ENCODE assay signal across 21 cellular contexts in the genomic region with DNA sequence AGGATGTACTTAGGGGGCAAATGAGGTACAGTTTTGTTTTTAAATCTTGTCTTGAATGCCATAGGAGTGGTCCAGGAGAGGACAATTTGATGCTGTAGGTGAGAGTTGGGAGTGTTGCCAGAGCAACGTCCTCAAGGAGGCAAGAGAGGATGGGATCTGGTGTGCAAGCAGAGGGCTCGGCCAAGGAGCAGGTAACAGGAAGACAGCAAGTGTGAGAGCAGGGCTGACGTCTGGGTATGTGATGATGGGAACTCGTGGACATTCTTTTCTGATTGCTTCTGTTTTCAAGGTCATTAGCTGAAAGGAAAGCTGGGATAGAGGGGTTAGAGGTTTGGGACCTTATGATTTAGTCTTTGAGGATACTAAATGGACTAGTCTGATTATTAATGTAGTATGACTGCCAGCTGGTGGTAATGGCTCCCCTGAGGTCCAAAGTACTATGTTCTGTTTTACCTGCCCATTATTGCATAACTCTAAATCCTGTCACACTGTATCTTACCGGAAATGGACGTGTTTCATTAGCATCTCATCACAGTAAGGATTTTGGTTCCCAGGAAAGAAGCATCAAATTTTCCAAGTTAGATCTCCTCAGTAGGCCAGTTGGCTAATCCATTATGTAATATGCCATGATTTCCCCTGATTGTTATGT. TPM values are rescaled to one million over a fixed set of nuclear protein-coding genes. Genes with fewer than 3 reads are reported as not detected.
DNase-seq lines count a peak whose midpoint lies in the region; ATAC-seq and TF ChIP-seq lines count a peak whose summit lies in the region.
"Had no signal": no experiment of that assay in that cellular context is flagged by ENCODE, and none has a peak within 500 bp of the region (broad histone marks: within the 10 kb centered on the region; RNA-seq: fewer than 3 reads in every experiment).

No MANE protein-coding gene starts in this region.

- TF ChIP-seq POLR2A in right lobe of liver (IDR thresholded peaks at IDR 0.05): peak; percentile 19

- no peaks in the 10 kb centered on the region for H3K9me3 Mint-ChIP-seq in activated CD4-positive, alpha-beta T cell treated with anti-CD3 and anti-CD28 coated beads, Interleukin-2, amount 10 ng/mL, durations not matched to agents 24 days and 14 days
- H3K9me3 Mint-ChIP-seq in CD8-positive, alpha-beta T cell: no peaks in the 10 kb centered on the region
- H3K9me3 Mint-ChIP-seq in chondrocyte (ENCODE audit: low read depth): no peaks in the 10 kb centered on the region
- H3K9me3 Mint-ChIP-seq: IgD-negative memory B cell had no signal

- H3K27me3 ChIP-seq in CD8-positive, alpha-beta T cell (ENCODE audit: insufficient read depth, low read length): no peaks in the 10 kb centered on the region
- H3K27me3 ChIP-seq in right lobe of liver: no peaks in the 10 kb centered on the region
- H3K27me3 ChIP-seq: SJSA1 had no signal

- H3K4me1 ChIP-seq in CD8-positive, alpha-beta T cell (ENCODE audit: insufficient read depth, low read length): no peaks in the 10 kb centered on the region
- peaks cover 0 to 15% (median 1%) of the 10 kb centered on the region in 4 donors for H3K4me1 ChIP-seq in right lobe of liver
- H3K4me1 ChIP-seq: SJSA1 had no signal

- H3K4me3 Mint-ChIP-seq in activated CD4-positive, alpha-beta T cell treated with anti-CD3 and anti-CD28 coated beads, Interleukin-2, amount 10 ng/mL, durations not matched to agents 24 days and 14 days: no peak overlapping the region
- H3K4me3 Mint-ChIP-seq in CD8-positive, alpha-beta T cell: no peak overlapping the region
- no peak overlapping the region for H3K4me3 Mint-ChIP-seq in chondrocyte (ENCODE audit: unreplicated experiment)
- H3K4me3 Mint-ChIP-seq: H9, IgD-negative memory B cell had no signal

- TF ChIP-seq CTCF in CD8-positive, alpha-beta T cell (IDR thresholded peaks at IDR 0.05): no peak
- TF ChIP-seq CTCF in chondrocyte (IDR thresholded peaks at IDR 0.05): no peak
- TF ChIP-seq CTCF in right lobe of liver (IDR thresholded peaks at IDR 0.05): no peak

- no peak overlapping the region for H3K27ac ChIP-seq in CD8-positive, alpha-beta T cell (ENCODE audit: low read depth, low read length)
- peak overlapping the region; percentile 18 to 48 (median 30) for H3K27ac ChIP-seq in right lobe of liver
- H3K27ac ChIP-seq: C4-2B, SJSA1 had no signal

- H3K4me1 Mint-ChIP-seq in activated CD4-positive, alpha-beta T cell treated with anti-CD3 and anti-CD28 coated beads, Interleukin-2, amount 10 ng/mL, durations not matched to agents 24 days and 14 days: peaks cover 17% of the 10 kb centered on the region
- H3K4me1 Mint-ChIP-seq in CD8-positive, alpha-beta T cell (ENCODE audit: low read depth): peaks cover 4% of the 10 kb centered on the region
- peaks cover under 1% of the 10 kb centered on the region for H3K4me1 Mint-ChIP-seq in chondrocyte (ENCODE audit: low read depth)
- H3K4me1 Mint-ChIP-seq: H9 had no signal

- no peaks in the 10 kb centered on the region for H3K9me3 ChIP-seq in CD8-positive, alpha-beta T cell (ENCODE audit: low read length)
- no peaks in the 10 kb centered on the region for H3K9me3 ChIP-seq in right lobe of liver
- H3K9me3 ChIP-seq: SJSA1 had no signal

- H3K36me3 ChIP-seq in CD8-positive, alpha-beta T cell (ENCODE audit: insufficient read depth, low read length): peaks cover 18% of the 10 kb centered on the region
- H3K36me3 ChIP-seq in right lobe of liver: peaks cover 0 to 36% (median 5%) of the 10 kb centered on the region in 4 donors

- intact Hi-C loops in activated CD4-positive, alpha-beta T cell treated with anti-CD3 and anti-CD28 coated beads, Interleukin-2, amount 10 ng/mL, durations not matched to agents 24 days and 14 days (cut with micrococcal nuclease): no loop called here
- intact Hi-C loops in CD8-positive, alpha-beta T cell (cut with DNase I, micrococcal nuclease): loop anchor here in 1 of 2 experiments (10.0 kb wide), 1 partner anchor 887 kb away; no protein-coding TSS in a partner anchor
- intact Hi-C loops in right lobe of liver (cut with DNase I): loop anchor here in 1 of 2 donors (10.0 kb wide), 1 partner anchor 147 kb away; no protein-coding TSS in a partner anchor

- H3K27me3 Mint-ChIP-seq in activated CD4-positive, alpha-beta T cell treated with anti-CD3 and anti-CD28 coated beads, Interleukin-2, amount 10 ng/mL, durations not matched to agents 24 days and 14 days: no peaks in the 10 kb centered on the region
- no peaks in the 10 kb centered on the region for H3K27me3 Mint-ChIP-seq in CD8-positive, alpha-beta T cell (ENCODE audit: low read depth)
- H3K27me3 Mint-ChIP-seq in chondrocyte (ENCODE audit: low read depth): no peaks in the 10 kb centered on the region
- H3K27me3 Mint-ChIP-seq: IgD-negative memory B cell had no signal

- DNase-seq in activated CD4-positive, alpha-beta T cell treated with anti-CD3 and anti-CD28 coated beads, Interleukin-2, amount 10 ng/mL, durations not matched to agents 24 days and 14 days: no peak
- DNase-seq in activated CD4-positive, alpha-beta T cell treated with anti-CD3 and anti-CD28 coated beads, Interleukin-2, amount 50 U/mL, for 1 hour: no peak
- DNase-seq in CD8-positive, alpha-beta T cell: no peak
- DNase-seq in chondrocyte (ENCODE audit: low spot score): no peak
- DNase-seq in right lobe of liver: no peak
- DNase-seq: H9, Karpas-422, NCI-H1694, NCI-H2081, NCI-H446, NCI-H526 treated with DMSO at 0.1 percent for 48 hours, OCI-M1 had no signal

- peak overlapping the region; percentile 31 for H3K27ac Mint-ChIP-seq in activated CD4-positive, alpha-beta T cell treated with anti-CD3 and anti-CD28 coated beads, Interleukin-2, amount 10 ng/mL, durations not matched to agents 24 days and 14 days
- peak overlapping the region; percentile 25 for H3K27ac Mint-ChIP-seq in CD8-positive, alpha-beta T cell
- peak overlapping the region; percentile 45 for H3K27ac Mint-ChIP-seq in chondrocyte (ENCODE audit: unreplicated experiment)
- H3K27ac Mint-ChIP-seq: IgD-negative memory B cell had no signal

- H3K36me3 Mint-ChIP-seq in activated CD4-positive, alpha-beta T cell treated with anti-CD3 and anti-CD28 coated beads, Interleukin-2, amount 10 ng/mL, durations not matched to agents 24 days and 14 days (ENCODE audit: low read depth): peaks cover 51% of the 10 kb centered on the region
- peaks cover 55% of the 10 kb centered on the region for H3K36me3 Mint-ChIP-seq in CD8-positive, alpha-beta T cell
- H3K36me3 Mint-ChIP-seq in chondrocyte (ENCODE audit: low read depth): peaks cover 29% of the 10 kb centered on the region

- WGBS in right lobe of liver (ENCODE audit: insufficient coverage, low coverage, low lambda C conversion rate, missing lambda C conversion rate): 27% methylated on average over 6 of the region's 6 CpGs

- POLR2A ChIA-PET in CD8-positive, alpha-beta T cell (lab: Charles Lee): no interaction called here

- no peak for ATAC-seq in CD8-positive, alpha-beta T cell
- ATAC-seq in right lobe of liver: peak; percentile 87 to 94 (median 90)
- ATAC-seq in HG03135 (IDR thresholded peaks at IDR 0.05; ENCODE audit: unreplicated experiment): no peak
- no peak for ATAC-seq in GM19452 (IDR thresholded peaks at IDR 0.05; ENCODE audit: unreplicated experiment)
- no peak for ATAC-seq in HG03378 (IDR thresholded peaks at IDR 0.05; ENCODE audit: unreplicated experiment)
- ATAC-seq: GM12878, Right ventricle myocardium inferior had no signal

- no peak overlapping the region for H3K4me3 ChIP-seq in CD8-positive, alpha-beta T cell (ENCODE audit: low read depth, low read length)
- H3K4me3 ChIP-seq in right lobe of liver: no peak overlapping the region
- H3K4me3 ChIP-seq: GM12878, SJSA1 had no signal

- CTCF ChIA-PET in CD8-positive, alpha-beta T cell (lab: Charles Lee): interaction anchor here (0.9 to 12.5 kb wide), 3 partner anchors 17 to 701 kb away, joined by 3 to 313 read pairs (median 3); no protein-coding TSS in a partner anchor

RNA-seq across cellular contexts. Expression of a gene that starts 15.3 kb away (rescaled TPM):
- 108 and 114 TPM in 2 replicates for total RNA-seq in activated CD4-positive, alpha-beta T cell treated with anti-CD3 and anti-CD28 coated beads, Interleukin-2, amount 10 ng/mL, durations not matched to agents 24 days and 14 days
- 1 to 10 TPM; 5.2 TPM for total RNA-seq in CD8-positive, alpha-beta T cell
- 31.2 to 41.8 TPM (median 34.5 TPM) in 3 replicates for total RNA-seq in chondrocyte
- total RNA-seq in right lobe of liver: 10 to 100 TPM in 4 of 6 experiments, 1 to 10 TPM in 2; 6.3 to 22.1 (median 14.9) TPM

RNA-seq across cellular contexts. Expression of a gene that starts 28.6 kb away (rescaled TPM):
- total RNA-seq in activated CD4-positive, alpha-beta T cell treated with anti-CD3 and anti-CD28 coated beads, Interleukin-2, amount 10 ng/mL, durations not matched to agents 24 days and 14 days: 28.8 and 32.2 TPM in 2 replicates
- 10 to 100 TPM; 11.3 to 12.8 TPM for total RNA-seq in CD8-positive, alpha-beta T cell
- total RNA-seq in chondrocyte (80.4 to 83.6 TPM (median 83.5 TPM) in 3 replicates), right lobe of liver (10 to 100 TPM; 34.8 to 54.8 (median 41.8) TPM)

RNA-seq across cellular contexts. Expression of a gene that starts 39.5 kb away (rescaled TPM):
- 1.8 and 2.2 TPM in 2 replicates for total RNA-seq in activated CD4-positive, alpha-beta T cell treated with anti-CD3 and anti-CD28 coated beads, Interleukin-2, amount 10 ng/mL, durations not matched to agents 24 days and 14 days
- total RNA-seq in CD8-positive, alpha-beta T cell: not detected
- total RNA-seq in chondrocyte: 0.02 TPM in 1 of 3 replicates, not detected in the others
- total RNA-seq in right lobe of liver: 1 to 10 TPM; 1.5 to 4.4 (median 1.9) TPM
- total RNA-seq: H9, M059J, SJSA1 had no signal

Comparison
In these comparisons a context has a peak if more than half of its experiments do, and no peak if none do; other contexts are left out.
1. ATAC-seq: peak in right lobe of liver (4 of 4); none in CD8-positive, alpha-beta T cell (single experiment), HG03135 (single experiment), GM19452 (single experiment) and HG03378 (single experiment).
2. Peak in every context shown above with its lines, with median percentiles within 50 percentile points of each other: H3K27ac Mint-ChIP-seq.